In the genomic region with DNA sequence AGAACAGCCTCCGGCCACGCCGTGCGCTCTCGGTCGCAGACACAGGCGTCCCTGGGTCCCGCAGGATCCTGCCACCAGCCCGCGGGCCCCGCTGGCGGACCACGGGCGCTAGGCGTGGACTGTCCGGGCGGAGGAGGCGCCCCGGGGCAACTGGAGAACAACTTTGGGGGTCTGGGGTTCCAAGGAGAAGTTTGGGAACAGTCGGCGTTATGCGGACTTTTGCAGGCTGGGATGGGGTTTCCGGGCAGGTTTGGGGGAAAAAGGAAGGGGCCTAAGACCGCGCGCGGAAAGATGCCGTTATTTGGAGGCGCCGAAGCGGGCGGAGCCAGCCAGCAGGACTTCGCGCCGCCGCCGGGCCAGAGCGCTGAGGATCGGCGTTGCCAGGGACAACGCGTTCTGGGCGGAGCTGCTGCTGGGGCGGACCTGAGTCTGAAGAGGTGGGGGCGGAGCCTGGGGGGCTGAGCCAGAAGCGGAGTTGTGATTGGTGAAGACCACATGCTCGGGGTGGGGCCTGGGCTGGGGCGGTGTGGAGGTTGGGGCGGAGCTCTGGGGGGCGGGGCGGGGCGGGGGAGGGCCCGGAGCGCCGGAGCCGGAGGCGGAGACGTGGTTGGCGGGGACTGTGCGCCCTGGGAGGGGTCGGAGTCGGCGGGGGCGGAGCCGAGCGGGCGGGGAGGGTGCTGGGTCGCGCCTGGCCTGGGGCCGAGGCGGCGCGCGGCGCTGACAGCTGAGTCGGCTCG, we compare ENCODE assay signal across 8 cellular contexts. TPM values are rescaled to one million over a fixed set of nuclear protein-coding genes. Genes with fewer than 3 reads are reported as not detected.
DNase-seq lines count a peak whose midpoint lies in the region; ATAC-seq and TF ChIP-seq lines count a peak whose summit lies in the region.

A gene (plus strand): TSS at position 680 of the 737 bp plus-strand sequence. CDS start 120 bp downstream, outside the sequence.

- H3K4me1 ChIP-seq in ovary (ENCODE audit: insufficient read depth) (peaks cover 2% of the 10 kb centered on the region), tibial artery (peaks cover 0 to 18% (median 12%) of the 10 kb centered on the region in 4 donors)

- peak within 1 kb of the TSS; percentile 85 for H3K4me3 Mint-ChIP-seq in activated naive CD8-positive, alpha-beta T cell treated with anti-CD3 and anti-CD28 coated beads for 36 hours

- H3K27me3 ChIP-seq in ovary (no peaks in the 10 kb centered on the region), tibial artery (peaks cover 0 to 4% of the 10 kb centered on the region in 2 donors)

- no peaks in the 10 kb centered on the region for H3K36me3 Mint-ChIP-seq in activated naive CD8-positive, alpha-beta T cell treated with anti-CD3 and anti-CD28 coated beads for 36 hours

- TF ChIP-seq CTCF in ovary (IDR thresholded peaks at IDR 0.05) (peak in 1 of 3 donors; percentile 25), tibial artery (IDR thresholded peaks at IDR 0.05) (peak in 1 of 2 experiments; percentile 12)

- peak; percentile 95 for ATAC-seq in HG02642 (IDR thresholded peaks at IDR 0.05; ENCODE audit: poor library complexity, unreplicated experiment)

- peak within 1 kb of the TSS; percentile 34 to 71 for H3K27ac ChIP-seq in ovary
- H3K27ac ChIP-seq in tibial artery = peak within 1 kb of the TSS; percentile 90 to 94

- H3K36me3 ChIP-seq in ovary = no peaks in the 10 kb centered on the region
- no peaks in the 10 kb centered on the region for H3K36me3 ChIP-seq in tibial artery

- peak within 1 kb of the TSS; percentile 81 for H3K27ac Mint-ChIP-seq in activated naive CD8-positive, alpha-beta T cell treated with anti-CD3 and anti-CD28 coated beads for 36 hours

- peak within 1 kb of the TSS; percentile 91 for H3K4me3 ChIP-seq in ovary
- H3K4me3 ChIP-seq in tibial artery = peak within 1 kb of the TSS; percentile 84 to 91

- peaks cover under 1% of the 10 kb centered on the region for H3K9me3 Mint-ChIP-seq in activated naive CD8-positive, alpha-beta T cell treated with anti-CD3 and anti-CD28 coated beads for 36 hours

- H3K9me3 ChIP-seq in ovary (no peaks in the 10 kb centered on the region), tibial artery (no peaks in the 10 kb centered on the region)

- peak; percentile 35 for TF ChIP-seq POLR2A in GM10847 (IDR thresholded peaks at IDR 0.05; ENCODE audit: extremely low read depth, insufficient read length)
- TF ChIP-seq POLR2A in ovary (IDR thresholded peaks at IDR 0.05) = peak; percentile 41

- TF ChIP-seq EP300 in ovary (IDR thresholded peaks at IDR 0.05) = no peak

- peaks cover 21% of the 10 kb centered on the region for H3K27me3 Mint-ChIP-seq in activated naive CD8-positive, alpha-beta T cell treated with anti-CD3 and anti-CD28 coated beads for 36 hours

- WGBS in ovary, 3 donors = 0 to 1% (median 1%) methylated on average over 42 to 77 of the region's 77 CpGs

- intact Hi-C loops in head of caudate nucleus (cut with DNase I) (loop anchor here (5.0 kb wide), 1 partner anchor 204 kb away; no protein-coding TSS in a partner anchor), ovary (cut with DNase I) (loop anchor here in 2 of 4 donors (2.0 to 5.0 kb wide), 2 partner anchors 201 to 204 kb away; no protein-coding TSS in a partner anchor), tibial artery (cut with DNase I; ENCODE audit: low total_unique reads) (loop anchor here (5.0 to 10.0 kb wide), 4 partner anchors 101 to 869 kb away; no protein-coding TSS in a partner anchor)

- DNase-seq in NCI-H1105 (lab: John Stamatoyannopoulos, UW) (peak; percentile 99), SKM-1 (lab: John Stamatoyannopoulos, UW; ENCODE audit: unreplicated experiment) (peak; percentile 60), head of caudate nucleus (peak; percentile 98 to 100 (median 100)), ovary (peak; percentile 100), tibial artery (peak; percentile 100)
- peak; percentile 100 for DNase-seq in activated naive CD8-positive, alpha-beta T cell treated with anti-CD3 and anti-CD28 coated beads for 36 hours

- H3K4me1 Mint-ChIP-seq in activated naive CD8-positive, alpha-beta T cell treated with anti-CD3 and anti-CD28 coated beads for 36 hours = peaks cover 2% of the 10 kb centered on the region

RNA-seq across cellular contexts. Expression of the gene that starts here (rescaled TPM):
- total RNA-seq in activated naive CD8-positive, alpha-beta T cell treated with anti-CD3 and anti-CD28 coated beads for 36 hours = under 1 TPM; 0.16 to 0.18 TPM
- total RNA-seq in ovary = 1 to 10 TPM in 5 of 7 donors, under 1 TPM in 2; 0.48 to 4.9 (median 1.9) TPM
- polyA plus RNA-seq in ovary = 1 to 10 TPM; 1.2 TPM

Comparison
In these comparisons a context has a peak if more than half of its experiments do, and no peak if none do; other contexts are left out.
1. Peak in every context shown above with its lines: DNase-seq, ATAC-seq, H3K4me3 ChIP-seq and H3K27ac ChIP-seq.
2. Peak in DNase-seq in activated naive CD8-positive, alpha-beta T cell treated with anti-CD3 and anti-CD28 coated beads for 36 hours; RNA of the gene not detected or under 1 TPM.